11 cellular contexts compared by ENCODE assay signal in the genomic region with DNA sequence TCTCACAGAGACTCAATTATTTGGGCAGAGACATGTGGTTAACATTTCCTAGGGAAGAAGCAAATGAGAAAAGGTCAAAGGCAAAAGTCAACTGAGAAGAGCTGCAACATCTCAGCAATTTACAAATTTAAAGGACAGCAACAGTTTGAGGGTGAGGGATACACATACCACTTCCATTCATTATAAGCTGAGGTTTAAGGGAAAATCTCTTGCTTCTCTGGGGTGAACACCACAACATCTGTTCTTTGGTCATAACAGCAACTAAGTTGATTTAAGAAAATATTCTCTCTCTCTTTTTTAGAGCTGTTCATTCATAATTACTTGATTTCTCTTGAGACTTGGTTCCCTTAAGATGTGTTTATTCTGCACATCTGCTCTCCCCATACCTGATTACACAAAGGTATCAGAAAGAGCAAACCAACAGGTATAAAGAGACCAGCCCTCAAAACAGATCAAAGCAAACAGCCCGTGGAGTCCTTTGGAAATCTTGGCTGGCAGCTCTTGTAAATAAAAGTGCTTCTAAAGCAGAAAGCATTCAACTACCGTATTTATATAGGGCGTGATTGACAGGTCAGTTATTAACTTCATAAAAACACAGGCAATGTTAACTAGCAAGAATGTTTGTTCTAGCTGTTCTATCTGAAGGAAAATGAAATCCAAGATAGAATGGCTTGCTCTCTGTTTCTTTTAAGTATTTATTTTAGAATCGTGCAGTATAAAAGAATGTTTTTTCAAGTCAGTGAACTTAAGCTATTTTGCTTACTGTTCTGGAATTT.
DNase-seq lines count a peak whose midpoint lies in the region; ATAC-seq and TF ChIP-seq lines count a peak whose summit lies in the region.
"Had no signal": no experiment of that assay in that cellular context is flagged by ENCODE, and none has a peak within 500 bp of the region (broad histone marks: within the 10 kb centered on the region; RNA-seq: fewer than 3 reads in every experiment).

No MANE protein-coding gene starts in this region.

- H3K9me2 ChIP-seq in Karpas-422 (replicated peaks; ENCODE audit: insufficient read depth, low read length): no peaks in the 10 kb centered on the region
- H3K9me2 ChIP-seq in hepatocyte (replicated peaks; ENCODE audit: insufficient read depth): no peaks in the 10 kb centered on the region

- H3K79me2 ChIP-seq in Karpas-422 (ENCODE audit: low read length) (no peaks in the 10 kb centered on the region), hepatocyte (no peaks in the 10 kb centered on the region), smooth muscle cell (ENCODE audit: low read depth) (no peaks in the 10 kb centered on the region)

- no peak for ATAC-seq in HG03095 (IDR thresholded peaks at IDR 0.05; ENCODE audit: unreplicated experiment)
- ATAC-seq in GM18858 (IDR thresholded peaks at IDR 0.05; ENCODE audit: unreplicated experiment): no peak

- no peak overlapping the region for H3K9ac ChIP-seq in Karpas-422 (ENCODE audit: low read length)
- H3K9ac ChIP-seq in smooth muscle cell (ENCODE audit: low read depth): no peak overlapping the region

- peak overlapping the region; percentile 53 for H3K4me2 ChIP-seq in Karpas-422 (ENCODE audit: low read depth, low read length, poor library complexity, severe bottlenecking)
- H3K4me2 ChIP-seq in hepatocyte: peak overlapping the region; percentile 61
- peak overlapping the region; percentile 44 for H3K4me2 ChIP-seq in smooth muscle cell

- H3K36me3 ChIP-seq in Karpas-422 (ENCODE audit: insufficient read depth, low read length) (no peaks in the 10 kb centered on the region), hepatocyte (replicated peaks; ENCODE audit: insufficient read depth, low read depth) (no peaks in the 10 kb centered on the region), smooth muscle cell (ENCODE audit: low read depth) (no peaks in the 10 kb centered on the region)

- H3F3A ChIP-seq in smooth muscle cell (ENCODE audit: low read depth): peaks cover 20% of the 10 kb centered on the region

- no peaks in the 10 kb centered on the region for H3K9me3 ChIP-seq in Karpas-422 (ENCODE audit: low read length)
- no peaks in the 10 kb centered on the region for H3K9me3 ChIP-seq in hepatocyte (ENCODE audit: low read depth)
- H3K9me3 ChIP-seq in smooth muscle cell (replicated peaks; ENCODE audit: low read depth): no peaks in the 10 kb centered on the region

- H3K27me3 ChIP-seq in Karpas-422 (ENCODE audit: low read length) (no peaks in the 10 kb centered on the region), hepatocyte (no peaks in the 10 kb centered on the region), smooth muscle cell (ENCODE audit: low read depth) (no peaks in the 10 kb centered on the region)

- H3K4me1 ChIP-seq in Karpas-422 (ENCODE audit: low read length) (peaks cover 35% of the 10 kb centered on the region), hepatocyte (ENCODE audit: insufficient read depth) (peaks cover 34% of the 10 kb centered on the region), smooth muscle cell (ENCODE audit: low read depth) (peaks cover 25% of the 10 kb centered on the region)

- H4K20me1 ChIP-seq in Karpas-422 (ENCODE audit: insufficient read depth, low read depth, low read length): no peaks in the 10 kb centered on the region
- no peaks in the 10 kb centered on the region for H4K20me1 ChIP-seq in hepatocyte (ENCODE audit: insufficient read depth, poor library complexity, severe bottlenecking)
- H4K20me1 ChIP-seq in smooth muscle cell (ENCODE audit: low read depth): no peaks in the 10 kb centered on the region

- H2AFZ ChIP-seq in Karpas-422 (ENCODE audit: low read length) (no peak overlapping the region), hepatocyte (no peak overlapping the region), smooth muscle cell (ENCODE audit: low read depth) (no peak overlapping the region)

- 15% methylated on average over 4 of the region's 4 CpGs for WGBS in hepatocyte (ENCODE audit: low lambda C conversion rate, missing lambda C conversion rate)
- 65% methylated on average over 4 of the region's 4 CpGs for WGBS in smooth muscle cell (ENCODE audit: low lambda C conversion rate)

- H3K27ac ChIP-seq in Karpas-422 (ENCODE audit: low read length) (peak overlapping the region; percentile 83; the same call in 1 of the 2 replicates), hepatocyte (no peak overlapping the region), smooth muscle cell (ENCODE audit: low read depth) (no peak overlapping the region)

- TF ChIP-seq CTCF in hepatocyte (IDR thresholded peaks at IDR 0.05; ENCODE audit: poor library complexity): no peak
- TF ChIP-seq CTCF in smooth muscle cell (IDR thresholded peaks at IDR 0.05; ENCODE audit: borderline replicate concordance, insufficient read depth, poor library complexity, severe bottlenecking): no peak

- H3K4me3 ChIP-seq in Karpas-422 (ENCODE audit: low read length): no peak overlapping the region
- H3K4me3 ChIP-seq in hepatocyte: no peak overlapping the region
- H3K4me3 ChIP-seq in smooth muscle cell: no peak overlapping the region

- DNase-seq in Karpas-422: no peak
- peak; percentile 67 for DNase-seq in NCI-H748 treated with DMSO at 0.1 percent for 48 hours (lab: John Stamatoyannopoulos, UW)
- DNase-seq in hepatocyte (ENCODE audit: low spot score): peak; percentile 44
- no peak for DNase-seq in smooth muscle cell (lab: John Stamatoyannopoulos, UW; ENCODE audit: unreplicated experiment)
- no peak for DNase-seq in mesenteric fat pad (ENCODE audit: low spot score)
- DNase-seq in kidney tubule cell (ENCODE audit: low spot score): no peak
- DNase-seq: GF-D8; NCI-H446; stimulated activated naive CD4-positive, alpha-beta T cell treated with Interleukin-2 at 50 U/mL for 16 hours had no signal

Comparison
In these comparisons a context has a peak if more than half of its experiments do, and no peak if none do; other contexts are left out.
1. DNase-seq: peak in NCI-H748 treated with DMSO at 0.1 percent for 48 hours (single experiment) and hepatocyte (single experiment); none in Karpas-422 (single experiment), smooth muscle cell (single experiment), mesenteric fat pad (single experiment) and kidney tubule cell (single experiment).
2. Peak in every context shown above with its lines, with median percentiles within 50 percentile points of each other: H3K4me2 ChIP-seq.